8 cellular contexts compared by ENCODE assay signal in genomic region chr22:30422481-30423295, GRCh38. TPM values are rescaled to one million over a fixed set of nuclear protein-coding genes. Genes with fewer than 3 reads are reported as not detected.
DNase-seq lines count a peak whose midpoint lies in the region; TF ChIP-seq lines count a peak whose summit lies in the region.

No MANE protein-coding gene starts in this region.

- H3K27me3 Mint-ChIP-seq in Caco-2 (ENCODE audit: insufficient read depth, unreplicated experiment): no peaks in the 10 kb centered on the region
- H3K27me3 Mint-ChIP-seq in activated CD4-positive, alpha-beta T cell treated with anti-CD3 and anti-CD28 coated beads, Interleukin-2, amount 10 ng/mL, durations not matched to agents 24 days and 14 days: no peaks in the 10 kb centered on the region

- no TSS peak for BruUV-seq in Caco-2 (replicated peaks; lab: Mats Ljungman, UMichigan)

- peak overlapping the region; percentile 82 for H3K27ac Mint-ChIP-seq in Caco-2 (ENCODE audit: unreplicated experiment)
- H3K27ac Mint-ChIP-seq in activated CD4-positive, alpha-beta T cell treated with anti-CD3 and anti-CD28 coated beads, Interleukin-2, amount 10 ng/mL, durations not matched to agents 24 days and 14 days: peak overlapping the region; percentile 99

- TF ChIP-seq CTCF in Caco-2 (IDR thresholded peaks at IDR 0.05; ENCODE audit: insufficient read depth in 1 of 2, low read depth in 1 of 2, low read length in 1 of 2, severe bottlenecking in 1 of 2, unreplicated experiment in 1 of 2) (no peak), esophagus muscularis mucosa (IDR thresholded peaks at IDR 0.05) (no peak)

- H3K4me1 ChIP-seq in Caco-2 (peaks cover 55% of the 10 kb centered on the region), esophagus muscularis mucosa (peaks cover 37 to 64% (median 63%) of the 10 kb centered on the region in 4 donors), thymus (ENCODE audit: control insufficient read depth, insufficient read depth, low read length) (peaks cover 14% of the 10 kb centered on the region)

- TF ChIP-seq EP300 in esophagus muscularis mucosa (IDR thresholded peaks at IDR 0.05): no peak

- H3K9me3 Mint-ChIP-seq in Caco-2 (ENCODE audit: unreplicated experiment): no peaks in the 10 kb centered on the region
- no peaks in the 10 kb centered on the region for H3K9me3 Mint-ChIP-seq in activated CD4-positive, alpha-beta T cell treated with anti-CD3 and anti-CD28 coated beads, Interleukin-2, amount 10 ng/mL, durations not matched to agents 24 days and 14 days

- DNase-seq in Caco-2 (peak; percentile 39 to 51), LHCN-M2 (ENCODE audit: low read depth) (peak; percentile 99), esophagus muscularis mucosa (ENCODE audit: extremely low spot score) (peak; percentile 94), myocyte (ENCODE audit: low read depth) (peak; percentile 93), D341Med (ENCODE audit: low spot score) (no peak), NCI-H2029 (lab: John Stamatoyannopoulos, UW) (no peak)
- no peak for DNase-seq in activated CD4-positive, alpha-beta T cell treated with anti-CD3 and anti-CD28 coated beads, Interleukin-2, amount 10 ng/mL, durations not matched to agents 24 days and 14 days

- no peaks in the 10 kb centered on the region for H3K9me3 ChIP-seq in Caco-2
- H3K9me3 ChIP-seq in esophagus muscularis mucosa: no peaks in the 10 kb centered on the region
- peaks cover 1% of the 10 kb centered on the region for H3K9me3 ChIP-seq in thymus (ENCODE audit: control insufficient read depth)

- intact Hi-C loops in Caco-2 (cut with micrococcal nuclease; ENCODE audit: unreplicated experiment) (loop anchor here (1.0 kb wide), 1 partner anchor 31 kb away; no protein-coding TSS in a partner anchor), esophagus muscularis mucosa (cut with DNase I) (no loop called here)
- intact Hi-C loops in activated CD4-positive, alpha-beta T cell treated with anti-CD3 and anti-CD28 coated beads, Interleukin-2, amount 10 ng/mL, durations not matched to agents 24 days and 14 days (cut with micrococcal nuclease): loop anchor here (1.0 to 10.0 kb wide), 6 partner anchors 170 to 1072 kb away; partner anchors contain the start of genes MORC2, NF2, SFI1 and TUG1

- WGBS in esophagus muscularis mucosa: 28% methylated on average over 17 of the region's 18 CpGs
- WGBS in thymus: 62% methylated on average over 18 of the region's 18 CpGs

- H3K27me3 ChIP-seq in Caco-2 (replicated peaks; ENCODE audit: control insufficient read depth, insufficient read depth, low read length) (no peaks in the 10 kb centered on the region), esophagus muscularis mucosa (no peaks in the 10 kb centered on the region), thymus (ENCODE audit: control insufficient read depth, insufficient read depth) (no peaks in the 10 kb centered on the region)

- POLR2A ChIA-PET in Caco-2 (lab: Charles Lee): interaction anchor here (0.9 to 2.1 kb wide), 6 partner anchors 8 to 641 kb away, joined by 3 to 19 read pairs (median 7); partner anchors contain the start of genes CCDC157, PES1, SEC14L2 and SF3A1

- H3K4me3 Mint-ChIP-seq in Caco-2 (ENCODE audit: unreplicated experiment): peak overlapping the region; percentile 85
- H3K4me3 Mint-ChIP-seq in activated CD4-positive, alpha-beta T cell treated with anti-CD3 and anti-CD28 coated beads, Interleukin-2, amount 10 ng/mL, durations not matched to agents 24 days and 14 days: peak overlapping the region; percentile 99

- peak overlapping the region; percentile 94 to 99 (median 95) for H3K27ac ChIP-seq in esophagus muscularis mucosa (replicated peaks in 1 of 4)
- H3K27ac ChIP-seq in thymus (ENCODE audit: low read depth): peak overlapping the region; percentile 96

- peaks cover 28% of the 10 kb centered on the region for H3K36me3 Mint-ChIP-seq in Caco-2 (ENCODE audit: insufficient read depth, unreplicated experiment)
- H3K36me3 Mint-ChIP-seq in activated CD4-positive, alpha-beta T cell treated with anti-CD3 and anti-CD28 coated beads, Interleukin-2, amount 10 ng/mL, durations not matched to agents 24 days and 14 days (ENCODE audit: low read depth): peaks cover 63% of the 10 kb centered on the region

- H3K36me3 ChIP-seq in Caco-2 (ENCODE audit: control insufficient read depth, insufficient read depth, low read length) (peaks cover 1% of the 10 kb centered on the region; the same call in 1 of the 2 replicates), esophagus muscularis mucosa (peaks cover 12 to 26% (median 18%) of the 10 kb centered on the region in 4 donors), thymus (ENCODE audit: control insufficient read depth, insufficient read depth) (peaks cover 3% of the 10 kb centered on the region)

- CTCF ChIA-PET in Caco-2 (lab: Charles Lee): interaction anchor here (0.6 to 4.3 kb wide), 12 partner anchors 12 to 1116 kb away, joined by 3 to 29 read pairs (median 4); partner anchors contain the start of genes RNF215 and SEC14L2

- no peak for TF ChIP-seq POLR2A in esophagus muscularis mucosa (IDR thresholded peaks at IDR 0.05; ENCODE audit: low read depth)

- peaks cover 35% of the 10 kb centered on the region for H3K4me1 Mint-ChIP-seq in Caco-2 (ENCODE audit: low read depth, unreplicated experiment)
- H3K4me1 Mint-ChIP-seq in activated CD4-positive, alpha-beta T cell treated with anti-CD3 and anti-CD28 coated beads, Interleukin-2, amount 10 ng/mL, durations not matched to agents 24 days and 14 days: peaks cover 60% of the 10 kb centered on the region

- H3K4me3 ChIP-seq in Caco-2 (ENCODE audit: low read depth, low read length): peak overlapping the region; percentile 62
- peak overlapping the region; percentile 66 to 78 (median 67) for H3K4me3 ChIP-seq in esophagus muscularis mucosa
- peak overlapping the region; percentile 68 for H3K4me3 ChIP-seq in thymus (ENCODE audit: low read length)

RNA-seq across cellular contexts. Expression of gene MTFP1, which starts 2.9 kb away (rescaled TPM):
- total RNA-seq in Caco-2 (2022) (20.6 and 23.0 TPM in 2 replicates), LHCN-M2 (2014; rRNA removed) (30.0 and 32.2 TPM in 2 replicates), esophagus muscularis mucosa (1 to 10 TPM; 1.2 to 7.1 (median 3.4) TPM), myocyte (10.6 and 16.3 TPM in 2 replicates)
- polyA plus RNA-seq in LHCN-M2 (2012): 21.7 TPM
- total RNA-seq in activated CD4-positive, alpha-beta T cell treated with anti-CD3 and anti-CD28 coated beads, Interleukin-2, amount 10 ng/mL, durations not matched to agents 24 days and 14 days: 79.3 and 80.5 TPM in 2 replicates
- 14.9 TPM for polyA plus RNA-seq in myocyte (2012)
- polyA plus RNA-seq in thymus: 11.1 TPM

RNA-seq across cellular contexts. Expression of gene SEC14L2, which starts 25.9 kb away (rescaled TPM):
- total RNA-seq in Caco-2 (2022) (9.4 and 11.0 TPM in 2 replicates), LHCN-M2 (2014; rRNA removed) (34.8 and 40.8 TPM in 2 replicates), esophagus muscularis mucosa (10 to 100 TPM in 2 of 4 donors, 1 to 10 TPM in 2; 3.3 to 16.7 (median 8.5) TPM), myocyte (3.4 and 12.2 TPM in 2 replicates)
- 26.8 TPM for polyA plus RNA-seq in LHCN-M2 (2012)
- 25.1 and 26.7 TPM in 2 replicates for total RNA-seq in activated CD4-positive, alpha-beta T cell treated with anti-CD3 and anti-CD28 coated beads, Interleukin-2, amount 10 ng/mL, durations not matched to agents 24 days and 14 days
- 116 TPM for polyA plus RNA-seq in myocyte (2012)
- 6.2 TPM for polyA plus RNA-seq in thymus

RNA-seq across cellular contexts. Expression of gene RNF215, which starts 35.5 kb away (rescaled TPM):
- total RNA-seq in Caco-2 (2022): 12.8 and 14.2 TPM in 2 replicates
- 36.0 and 39.5 TPM in 2 replicates for total RNA-seq in LHCN-M2 (2014; rRNA removed)
- 15.5 TPM for polyA plus RNA-seq in LHCN-M2 (2012)
- 10.4 and 15.2 TPM in 2 replicates for total RNA-seq in activated CD4-positive, alpha-beta T cell treated with anti-CD3 and anti-CD28 coated beads, Interleukin-2, amount 10 ng/mL, durations not matched to agents 24 days and 14 days
- total RNA-seq in esophagus muscularis mucosa: 10 to 100 TPM in 3 of 4 donors, 1 to 10 TPM in 1; 6.6 to 18.5 (median 15.0) TPM
- total RNA-seq in myocyte: 20.1 and 28.3 TPM in 2 replicates
- polyA plus RNA-seq in myocyte (2012): 38.7 TPM
- polyA plus RNA-seq in thymus: 11.1 TPM

RNA-seq across cellular contexts. Expression of gene SEC14L3, which starts 49.1 kb away (rescaled TPM):
- total RNA-seq in Caco-2 (2022) (not detected in 2 replicates), LHCN-M2 (2014; rRNA removed) (not detected in 2 replicates), esophagus muscularis mucosa (not detected), myocyte (not detected in 2 replicates)
- polyA plus RNA-seq in LHCN-M2 (2012): not detected
- total RNA-seq in activated CD4-positive, alpha-beta T cell treated with anti-CD3 and anti-CD28 coated beads, Interleukin-2, amount 10 ng/mL, durations not matched to agents 24 days and 14 days: not detected in 2 replicates
- not detected for polyA plus RNA-seq in myocyte (2012)
- polyA plus RNA-seq in thymus: 0.07 TPM

Comparison
In these comparisons a context has a peak if more than half of its experiments do, and no peak if none do; other contexts are left out.
1. DNase-seq: peak in Caco-2 (2 of 2), LHCN-M2 (single experiment), esophagus muscularis mucosa (single experiment) and myocyte (single experiment); none in activated CD4-positive, alpha-beta T cell treated with anti-CD3 and anti-CD28 coated beads, Interleukin-2, amount 10 ng/mL, durations not matched to agents 24 days and 14 days (single experiment), D341Med (single experiment) and NCI-H2029 (single experiment).
2. Peak in every context shown above with its lines, with median percentiles within 50 percentile points of each other: H3K4me3 ChIP-seq.